In genomic region chr9:123392802-123393201, GRCh38 we compare ENCODE assay signal across 9 cellular contexts. TPM values are rescaled to one million over a fixed set of nuclear protein-coding genes. Genes with fewer than 3 reads are reported as not detected.
"Had no signal": no experiment of that assay in that cellular context is flagged by ENCODE, and none has a peak within 500 bp of the region (broad histone marks: within the 10 kb centered on the region; RNA-seq: fewer than 3 reads in every experiment).

No MANE protein-coding gene starts in this region.

- H2AFZ ChIP-seq: GM23338 had no signal

- ATAC-seq: GM23338 had no signal

- H3K4me2 ChIP-seq: GM23338 had no signal

- FAIRE-seq: H1, H54, HTR-8/SVneo had no signal

- H3K4me3 ChIP-seq: GM23338 had no signal

- DNase-seq: H9, HCEC 1CT, HFFc6, IMR-90, KBM-7 had no signal

RNA-seq across cellular contexts. Expression of gene CRB2, which starts 36.8 kb away (rescaled TPM):
- total RNA-seq: HFFc6, IMR-90 had no signal
- polyA plus RNA-seq: IMR-90 had no signal
